ENCODE assay signal across 8 cellular contexts in genomic region chr14:20305265-20306078, GRCh38. TPM values are rescaled to one million over a fixed set of nuclear protein-coding genes. Genes with fewer than 3 reads are reported as not detected.
DNase-seq lines count a peak whose midpoint lies in the region; ATAC-seq lines count a peak whose summit lies in the region.

Gene TTC5, minus strand, starts transcription at chr14:20305951. Its CDS starts 14 bp downstream, at chr14:20305937.

- H3K23ac ChIP-seq in mesenchymal stem cell (ENCODE audit: low read length in 2 of 2), result no peak within 1 kb of the TSS

- H3K4me3 ChIP-seq in endocrine pancreas (ENCODE audit: control insufficient read depth, insufficient read depth, low read length) (peak within 1 kb of the TSS; percentile 97), mesenchymal stem cell (ENCODE audit: insufficient read depth in 1 of 2, low read depth in 1 of 2, low read length in 2 of 2) (peak within 1 kb of the TSS; percentile 73 to 91)

- peak within 1 kb of the TSS in 1 of 2 experiments; percentile 44 for H3K14ac ChIP-seq in mesenchymal stem cell (ENCODE audit: low read length in 2 of 2)

- H3K9me3 ChIP-seq in endocrine pancreas (ENCODE audit: control insufficient read depth, low read length) (no peaks in the 10 kb centered on the region), mesenchymal stem cell (ENCODE audit: control insufficient read depth, low read length) (no peaks in the 10 kb centered on the region)

- H2BK12ac ChIP-seq in mesenchymal stem cell (ENCODE audit: low read length in 2 of 2), result peak within 1 kb of the TSS in 1 of 2 experiments; percentile 49

- no peak within 1 kb of the TSS for H2BK15ac ChIP-seq in mesenchymal stem cell (ENCODE audit: low read depth, poor library complexity, severe bottlenecking)

- H3K9ac ChIP-seq in endocrine pancreas (ENCODE audit: control insufficient read depth, insufficient read depth, low read length), result peak within 1 kb of the TSS; percentile 84
- H3K9ac ChIP-seq in mesenchymal stem cell (ENCODE audit: low read length), result peak within 1 kb of the TSS; percentile 93

- H3K18ac ChIP-seq in mesenchymal stem cell (ENCODE audit: low read depth in 1 of 2, low read length in 2 of 2), result no peak within 1 kb of the TSS

- no peaks in the 10 kb centered on the region for H3K27me3 ChIP-seq in endocrine pancreas (ENCODE audit: control insufficient read depth, insufficient read depth, low read length)
- no peaks in the 10 kb centered on the region for H3K27me3 ChIP-seq in mesenchymal stem cell (ENCODE audit: control insufficient read depth in 1 of 2, insufficient read depth in 1 of 2, low read length in 2 of 2)

- H3K4me1 ChIP-seq in endocrine pancreas (ENCODE audit: control insufficient read depth, insufficient read depth, low read length) (peaks cover 13% of the 10 kb centered on the region), mesenchymal stem cell (ENCODE audit: control insufficient read depth, insufficient read depth, low read depth, low read length) (no peaks in the 10 kb centered on the region)

- no peaks in the 10 kb centered on the region for H3K36me3 ChIP-seq in endocrine pancreas (ENCODE audit: control insufficient read depth, insufficient read depth, low read length)
- H3K36me3 ChIP-seq in mesenchymal stem cell (ENCODE audit: control insufficient read depth in 1 of 2, insufficient read depth in 2 of 2, low read depth in 1 of 2, low read length in 2 of 2), result peaks cover 2 to 16% of the 10 kb centered on the region in 2 experiments

- peak within 1 kb of the TSS; percentile 41 for H4K8ac ChIP-seq in mesenchymal stem cell (ENCODE audit: low read length)

- H3K4ac ChIP-seq in mesenchymal stem cell (ENCODE audit: low read depth in 1 of 2, low read length in 2 of 2), result peak within 1 kb of the TSS in 1 of 2 experiments; percentile 17

- H3K4me2 ChIP-seq in mesenchymal stem cell (ENCODE audit: low read length, poor library complexity, severe bottlenecking), result peak within 1 kb of the TSS; percentile 86

- H2AK5ac ChIP-seq in mesenchymal stem cell (ENCODE audit: low read length, severe bottlenecking), result no peak within 1 kb of the TSS

- ATAC-seq in GM19467 (IDR thresholded peaks at IDR 0.05; ENCODE audit: unreplicated experiment), result peak; percentile 93

- no peak within 1 kb of the TSS for H2BK120ac ChIP-seq in mesenchymal stem cell (ENCODE audit: low read depth, low read length)

- H4K91ac ChIP-seq in mesenchymal stem cell (ENCODE audit: low read length), result no peak within 1 kb of the TSS

- no peak within 1 kb of the TSS for H3K27ac ChIP-seq in mesenchymal stem cell (ENCODE audit: low read length, poor library complexity, severe bottlenecking)

- H3K79me1 ChIP-seq in mesenchymal stem cell (replicated peaks; ENCODE audit: low read length, poor library complexity, severe bottlenecking), result peaks cover 14% of the 10 kb centered on the region

- peak within 1 kb of the TSS; percentile 79 for H2AFZ ChIP-seq in mesenchymal stem cell (ENCODE audit: low read depth, low read length)

- WGBS in mesenchymal stem cell, result 2% methylated on average over 27 of the region's 27 CpGs

- H2BK5ac ChIP-seq in mesenchymal stem cell (ENCODE audit: low read depth, low read length, poor library complexity, severe bottlenecking), result no peak within 1 kb of the TSS

- DNase-seq in CMK (ENCODE audit: low read depth) (peak; percentile 70), HS-5 (ENCODE audit: low read depth) (peak; percentile 61), NK-92 (lab: John Stamatoyannopoulos, UW; ENCODE audit: unreplicated experiment) (peak; percentile 26), mesenchymal stem cell (peak; percentile 93)
- peak; percentile 77 to 88 for DNase-seq in activated CD8-positive, alpha-beta memory T cell treated with anti-CD3 and anti-CD28 coated beads for 1 hour (ENCODE audit: extremely low read depth in 1 of 2, low read depth in 1 of 2)
- DNase-seq in stimulated activated CD8-positive, alpha-beta memory T cell treated with anti-CD3 and anti-CD28 coated beads, Interleukin-12 subunit alpha, Interleukin-12 subunit beta, amount 100 ng/mL, for 4 hours (ENCODE audit: low read depth), result peak; percentile 79

RNA-seq across cellular contexts. Expression of gene TTC5, which starts in this region (rescaled TPM):
- polyA plus RNA-seq in mesenchymal stem cell (2013, experiment 1 of 2), result 8.6 TPM
- polyA plus RNA-seq in mesenchymal stem cell (2013, experiment 2 of 2), result 8.6 TPM

Comparison
In these comparisons a context has a peak if more than half of its experiments do, and no peak if none do; other contexts are left out.
1. DNase-seq: peak in every context shown above with its lines; median percentile 93 in mesenchymal stem cell; 82 in activated CD8-positive, alpha-beta memory T cell treated with anti-CD3 and anti-CD28 coated beads for 1 hour; 79 in stimulated activated CD8-positive, alpha-beta memory T cell treated with anti-CD3 and anti-CD28 coated beads, Interleukin-12 subunit alpha, Interleukin-12 subunit beta, amount 100 ng/mL, for 4 hours; 70 in CMK; 61 in HS-5; 26 in NK-92.